10 cellular contexts compared by ENCODE assay signal in genomic region chr9:107020040-107020530, GRCh38.
DNase-seq lines count a peak whose midpoint lies in the region; ATAC-seq, FAIRE-seq and TF ChIP-seq lines count a peak whose summit lies in the region.
"Had no signal": no experiment of that assay in that cellular context is flagged by ENCODE, and none has a peak within 500 bp of the region (broad histone marks: within the 10 kb centered on the region; RNA-seq: fewer than 3 reads in every experiment).

No MANE protein-coding gene starts in this region.

- no peak overlapping the region for H3K4me2 ChIP-seq in GM23338

- H3K9ac ChIP-seq in adipocyte (ENCODE audit: low read length), result no peak overlapping the region

- H3K36me3 Mint-ChIP-seq in GM23338 (ENCODE audit: low read depth), result peaks cover 4% of the 10 kb centered on the region; the same call in 1 of the 3 replicates

- H3K4me3 Mint-ChIP-seq in GM23338, result no peak overlapping the region

- H3K4me3 ChIP-seq in AG09309 (ENCODE audit: control insufficient read depth, low read depth, low read length) (no peak overlapping the region), GM23338 (no peak overlapping the region), adipocyte (ENCODE audit: low read length) (peak overlapping the region; percentile 46)

- no peaks in the 10 kb centered on the region for H3K36me3 ChIP-seq in GM23338 (ENCODE audit: insufficient read depth)
- H3K36me3 ChIP-seq in adipocyte (ENCODE audit: control insufficient read depth, insufficient read depth, low read length, severe bottlenecking), result no peaks in the 10 kb centered on the region

- H3K4me1 ChIP-seq in GM23338 (ENCODE audit: insufficient read depth) (no peaks in the 10 kb centered on the region; the same call in 1 of the 2 replicates), adipocyte (ENCODE audit: control insufficient read depth, insufficient read depth, low read length) (peaks cover 20% of the 10 kb centered on the region)

- H3K9me3 Mint-ChIP-seq in GM23338, result peaks cover 9% of the 10 kb centered on the region

- ATAC-seq in GM23338, result peak; percentile 77

- H4K20me1 ChIP-seq in GM23338 (replicated peaks; ENCODE audit: insufficient read depth), result no peaks in the 10 kb centered on the region

- no peak for FAIRE-seq in GM12891 (lab: Jason Lieb, UNC)

- no peak for TF ChIP-seq CTCF in AG09309 (IDR thresholded peaks at IDR 0.05; ENCODE audit: control insufficient read depth, insufficient read depth, low read depth, low read length, missing control alignments)
- TF ChIP-seq CTCF in GM23338 (conservative IDR thresholded peaks at IDR 0.05; ENCODE audit: low read depth in 2 of 2), result no peak

- no peaks in the 10 kb centered on the region for H3F3A ChIP-seq in GM23338 (replicated peaks; ENCODE audit: low read depth)

- H3K79me2 ChIP-seq in GM23338 (replicated peaks; ENCODE audit: insufficient read depth), result no peaks in the 10 kb centered on the region

- no peak overlapping the region for H3K27ac ChIP-seq in GM23338 (ENCODE audit: low read depth)

- peaks cover 12% of the 10 kb centered on the region for H3K9me3 ChIP-seq in adipocyte (ENCODE audit: control insufficient read depth, low read length)

- H3K27ac Mint-ChIP-seq in GM23338, result no peak overlapping the region

- H3K9me2 ChIP-seq in GM23338 (ENCODE audit: insufficient read depth), result peaks cover 6% of the 10 kb centered on the region

- DNase-seq in AG09309 (ENCODE audit: low read depth) (peak; percentile 84), GM23338 (ENCODE audit: low spot score) (peak; percentile 56), adipocyte (ENCODE audit: low read depth) (peak; percentile 91), iris pigment epithelial cell (ENCODE audit: low read depth) (peak; percentile 98), GM12891 (ENCODE audit: insufficient read length, low spot score) (no peak), NCI-H187 treated with DMSO at 0.1 percent for 48 hours (lab: John Stamatoyannopoulos, UW) (no peak), NCI-H2029 (lab: John Stamatoyannopoulos, UW) (no peak), NCI-H446 (lab: John Stamatoyannopoulos, UW) (no peak)
- DNase-seq: naive B cell, SIG-M5 had no signal

- H3K27me3 ChIP-seq in GM23338 (ENCODE audit: insufficient read depth), result no peaks in the 10 kb centered on the region
- peaks cover 20% of the 10 kb centered on the region for H3K27me3 ChIP-seq in adipocyte (replicated peaks; ENCODE audit: control insufficient read depth, insufficient read depth, low read length)

- H2AFZ ChIP-seq in GM23338, result no peak overlapping the region

- no peak for TF ChIP-seq POLR2A in GM12891 (IDR thresholded peaks at IDR 0.05; ENCODE audit: low read depth, low read length)

- peaks cover 3% of the 10 kb centered on the region for H3K27me3 Mint-ChIP-seq in GM23338 (ENCODE audit: insufficient read depth, low read depth, poor library complexity)

- peaks cover 10% of the 10 kb centered on the region for H3K4me1 Mint-ChIP-seq in GM23338

TF ChIP-seq in GM12891, 5 proteins besides CTCF, POLR2A, EP300 and RAD21:
- TF ChIP-seq POU2F2 (IDR thresholded peaks at IDR 0.05; ENCODE audit: low read depth, low read length), result no peak
- no peak for TF ChIP-seq PAX5 (IDR thresholded peaks at IDR 0.05; ENCODE audit: insufficient read depth, low read length, severe bottlenecking)
- no peak for TF ChIP-seq TAF1 (IDR thresholded peaks at IDR 0.05; ENCODE audit: low read depth, low read length)
- TF ChIP-seq SPI1 (IDR thresholded peaks at IDR 0.05; ENCODE audit: low read depth, low read length), result no peak
- TF ChIP-seq POLR2AphosphoS5 (IDR thresholded peaks at IDR 0.05; ENCODE audit: low read depth, low read length), result no peak
TF ChIP-seq in GM12891: peak in this region for 0.

Comparison
In these comparisons a context has a peak if more than half of its experiments do, and no peak if none do; other contexts are left out.
1. DNase-seq: peak in AG09309 (single experiment), GM23338 (single experiment), adipocyte (single experiment) and iris pigment epithelial cell (single experiment); none in GM12891 (single experiment), NCI-H187 treated with DMSO at 0.1 percent for 48 hours (single experiment), NCI-H2029 (single experiment) and NCI-H446 (0 of 2).